In the genomic region with DNA sequence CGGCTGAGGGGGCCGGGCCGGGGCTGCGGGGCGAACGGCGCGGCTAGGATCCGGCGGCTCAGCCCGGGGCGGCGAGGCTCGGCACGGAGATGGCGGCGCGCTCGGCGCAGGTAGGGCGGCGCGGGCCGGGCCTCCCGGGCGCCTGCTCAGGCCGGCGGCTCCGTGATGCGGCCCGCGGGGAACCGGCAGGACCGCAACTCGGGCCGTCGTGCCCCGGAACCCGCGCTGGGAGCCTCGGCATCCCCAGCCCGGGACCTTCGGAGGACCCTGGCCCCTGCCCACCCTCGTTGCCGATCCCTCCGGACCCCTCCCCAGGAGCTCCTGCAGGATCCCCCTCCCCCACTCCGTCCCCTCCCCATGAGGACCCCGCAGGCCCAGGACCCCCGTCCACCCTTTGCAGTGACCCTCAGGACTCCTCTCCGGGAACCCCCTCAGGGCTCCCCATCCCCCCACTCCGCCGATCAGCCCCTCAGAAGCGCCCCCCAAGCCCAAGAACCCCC, we compare ENCODE assay signal across 8 cellular contexts. TPM values are rescaled to one million over a fixed set of nuclear protein-coding genes. Genes with fewer than 3 reads are reported as not detected.
A peak's percentile ranks its signal among the peaks of the same experiment; 100 is the strongest.
DNase-seq lines count a peak whose midpoint lies in the region; ATAC-seq and TF ChIP-seq lines count a peak whose summit lies in the region.

No MANE protein-coding gene starts in this region.

- intact Hi-C loops in testis (cut with DNase I; ENCODE audit: low total_unique reads), result no loop called here

- no peaks in the 10 kb centered on the region for H3K36me3 ChIP-seq in testis (ENCODE audit: low read depth, missing control alignments)

- H3K4me1 Mint-ChIP-seq in activated naive CD8-positive, alpha-beta T cell treated with anti-CD3 and anti-CD28 coated beads, Interleukin-2, amount 10 ng/mL, durations not matched to agents 7 days and 5 days, result peaks cover 15% of the 10 kb centered on the region

- peak overlapping the region; percentile 85 for H3K4me3 Mint-ChIP-seq in activated naive CD8-positive, alpha-beta T cell treated with anti-CD3 and anti-CD28 coated beads, Interleukin-2, amount 10 ng/mL, durations not matched to agents 7 days and 5 days

- H3K27me3 Mint-ChIP-seq in activated naive CD8-positive, alpha-beta T cell treated with anti-CD3 and anti-CD28 coated beads, Interleukin-2, amount 10 ng/mL, durations not matched to agents 7 days and 5 days, result peaks cover 16% of the 10 kb centered on the region

- DNase-seq in activated CD8-positive, alpha-beta memory T cell treated with anti-CD3 and anti-CD28 coated beads, Interleukin-2, amount 50 U/mL, for 4 hours, result peak; percentile 30
- no peak for DNase-seq in activated CD8-positive, alpha-beta memory T cell treated with anti-CD3 and anti-CD28 coated beads for 24 hours
- no peak for DNase-seq in activated naive CD8-positive, alpha-beta T cell treated with anti-CD3 and anti-CD28 coated beads, Interleukin-2, amount 10 ng/mL, durations not matched to agents 7 days and 5 days
- DNase-seq in left lobe of liver (ENCODE audit: low spot score) (peak; percentile 54), testis (no peak), T1000 (lab: John Stamatoyannopoulos, UW) (no peak), ureter (ENCODE audit: low spot score) (no peak), NCI-H748 (lab: John Stamatoyannopoulos, UW; ENCODE audit: unreplicated experiment) (no peak)

- peaks cover 12% of the 10 kb centered on the region for H3K4me1 ChIP-seq in testis

- ATAC-seq in activated naive CD8-positive, alpha-beta T cell treated with anti-CD3 and anti-CD28 coated beads, Interleukin-2, amount 10 ng/mL, durations not matched to agents 7 days and 5 days (ENCODE audit: low read depth), result no peak
- no peak for ATAC-seq in left lobe of liver

- 0 to 1% methylated on average over 1 to 33 of the region's 53 CpGs for WGBS in testis, 2 donors

- no peaks in the 10 kb centered on the region for H3K9me3 ChIP-seq in testis

- no peak for TF ChIP-seq CTCF in testis (IDR thresholded peaks at IDR 0.05)

- no peaks in the 10 kb centered on the region for H3K36me3 Mint-ChIP-seq in activated naive CD8-positive, alpha-beta T cell treated with anti-CD3 and anti-CD28 coated beads, Interleukin-2, amount 10 ng/mL, durations not matched to agents 7 days and 5 days

- H3K27ac Mint-ChIP-seq in activated naive CD8-positive, alpha-beta T cell treated with anti-CD3 and anti-CD28 coated beads, Interleukin-2, amount 10 ng/mL, durations not matched to agents 7 days and 5 days, result peak overlapping the region; percentile 83

- H3K27me3 ChIP-seq in testis, result no peaks in the 10 kb centered on the region

- POLR2A ChIA-PET in activated naive CD8-positive, alpha-beta T cell treated with anti-CD3 and anti-CD28 coated beads, Interleukin-2, amount 10 ng/mL, durations not matched to agents 7 days and 5 days (lab: Charles Lee), result interaction anchor here (0.7 to 1.1 kb wide), 2 partner anchors 68 to 97 kb away, joined by 3 read pairs; no protein-coding TSS in a partner anchor

- TF ChIP-seq POLR2A in testis (IDR thresholded peaks at IDR 0.05), result no peak

- no peaks in the 10 kb centered on the region for H3K9me3 Mint-ChIP-seq in activated naive CD8-positive, alpha-beta T cell treated with anti-CD3 and anti-CD28 coated beads, Interleukin-2, amount 10 ng/mL, durations not matched to agents 7 days and 5 days

- H3K27ac ChIP-seq in testis, result no peak overlapping the region

- peak overlapping the region; percentile 60 to 69 for H3K4me3 ChIP-seq in testis

RNA-seq across cellular contexts. Expression of a gene that starts 0.3 kb away (rescaled TPM):
- total RNA-seq in activated naive CD8-positive, alpha-beta T cell treated with anti-CD3 and anti-CD28 coated beads, Interleukin-2, amount 10 ng/mL, durations not matched to agents 7 days and 5 days, result 10 to 100 TPM in 1 of 2 experiments, 1 to 10 TPM in 1; 9.6 to 10.4 TPM
- total RNA-seq in left lobe of liver, result 4.8 TPM
- total RNA-seq in testis, result 10 to 100 TPM; 45.8 to 68.9 TPM
- polyA plus RNA-seq in testis (ENCODE audit: insufficient read depth, low read depth, low replicate concordance), result 69.3 TPM
- 15.9 TPM for total RNA-seq in ureter

RNA-seq across cellular contexts. Expression of a gene that starts 43.9 kb away (rescaled TPM):
- under 1 TPM; 0.40 to 0.78 TPM for total RNA-seq in activated naive CD8-positive, alpha-beta T cell treated with anti-CD3 and anti-CD28 coated beads, Interleukin-2, amount 10 ng/mL, durations not matched to agents 7 days and 5 days
- total RNA-seq in left lobe of liver, result 0.15 TPM
- total RNA-seq in testis, result 1 to 10 TPM; 2.9 to 3.3 TPM
- 0.50 TPM for polyA plus RNA-seq in testis (ENCODE audit: insufficient read depth, low read depth, low replicate concordance)
- total RNA-seq in ureter, result 2.0 TPM

RNA-seq across cellular contexts. Expression of a gene that starts 58.0 kb away (rescaled TPM):
- not detected for total RNA-seq in activated naive CD8-positive, alpha-beta T cell treated with anti-CD3 and anti-CD28 coated beads, Interleukin-2, amount 10 ng/mL, durations not matched to agents 7 days and 5 days
- total RNA-seq in left lobe of liver (4.3 TPM), testis (1 to 10 TPM in 1 of 2 donors, under 1 TPM in 1; 0.79 to 1.4 TPM), ureter (8.5 TPM)
- polyA plus RNA-seq in testis (ENCODE audit: insufficient read depth, low read depth, low replicate concordance), result 0.92 TPM

Comparison
In these comparisons a context has a peak if more than half of its experiments do, and no peak if none do; other contexts are left out.
1. DNase-seq: peak in activated CD8-positive, alpha-beta memory T cell treated with anti-CD3 and anti-CD28 coated beads, Interleukin-2, amount 50 U/mL, for 4 hours (single experiment) and left lobe of liver (single experiment); none in activated CD8-positive, alpha-beta memory T cell treated with anti-CD3 and anti-CD28 coated beads for 24 hours (single experiment), activated naive CD8-positive, alpha-beta T cell treated with anti-CD3 and anti-CD28 coated beads, Interleukin-2, amount 10 ng/mL, durations not matched to agents 7 days and 5 days (single experiment), testis (single experiment), T1000 (single experiment), ureter (single experiment) and NCI-H748 (single experiment).